Comparison of ENCODE assay signal across 1 cellular context in the genomic region with DNA sequence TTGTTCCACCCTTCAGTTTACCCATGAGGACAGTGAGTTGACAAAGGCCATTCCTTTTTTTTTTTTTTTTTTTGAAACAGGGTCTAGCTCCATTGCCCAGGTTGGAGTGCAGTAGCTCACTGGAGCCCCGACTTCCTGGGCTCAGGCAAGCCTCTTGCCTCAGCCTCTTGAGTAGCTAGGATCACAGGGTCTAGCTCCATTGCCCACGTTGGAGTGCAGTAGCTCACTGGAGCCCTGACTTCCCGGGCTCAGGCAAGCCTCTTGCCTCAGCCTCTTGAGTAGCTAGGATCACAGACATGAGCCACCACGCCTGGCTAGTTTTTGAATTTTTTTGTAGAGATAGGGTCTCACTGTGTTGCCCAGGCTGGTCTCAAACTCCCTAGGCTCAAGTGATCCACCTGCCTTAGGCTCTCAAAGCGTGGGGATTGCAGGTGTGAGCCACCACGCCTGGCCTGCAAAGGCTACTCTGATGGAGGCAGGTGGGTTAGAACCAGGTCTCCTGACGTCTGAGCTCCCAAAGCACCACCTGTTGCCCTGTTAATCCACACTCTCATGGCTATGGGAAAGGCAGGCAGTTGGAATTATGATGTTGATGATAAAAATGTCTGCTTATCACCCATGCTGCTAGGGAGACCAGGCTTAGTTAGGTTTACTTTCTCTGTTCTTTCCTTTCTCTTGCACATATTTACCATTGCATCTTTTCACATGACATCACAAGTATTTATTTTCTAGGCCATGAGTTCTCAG.
A peak's percentile ranks its signal among the peaks of the same experiment; 100 is the strongest.
TF ChIP-seq lines count a peak whose summit lies in the region.

No MANE protein-coding gene starts in this region.

TF ChIP-seq in K562, 482 proteins besides CTCF, POLR2A, EP300 and RAD21:
- TF ChIP-seq NFXL1 (CRISPR knock-in tag; IDR thresholded peaks at IDR 0.05) (no peak), ZNF121 (CRISPR knock-in tag; conservative IDR thresholded peaks at IDR 0.05) (peak; percentile 45; the same call in 1 of the 2 replicates)
